In genomic region chr7:25854608-25855497, GRCh38 we compare ENCODE assay signal across 1 cellular context.
TF ChIP-seq lines count a peak whose summit lies in the region.

No MANE protein-coding gene starts in this region.

TF ChIP-seq in H1, 55 proteins besides CTCF, POLR2A, EP300 and RAD21 (continued from another document):
- TF ChIP-seq, protein P1, sequence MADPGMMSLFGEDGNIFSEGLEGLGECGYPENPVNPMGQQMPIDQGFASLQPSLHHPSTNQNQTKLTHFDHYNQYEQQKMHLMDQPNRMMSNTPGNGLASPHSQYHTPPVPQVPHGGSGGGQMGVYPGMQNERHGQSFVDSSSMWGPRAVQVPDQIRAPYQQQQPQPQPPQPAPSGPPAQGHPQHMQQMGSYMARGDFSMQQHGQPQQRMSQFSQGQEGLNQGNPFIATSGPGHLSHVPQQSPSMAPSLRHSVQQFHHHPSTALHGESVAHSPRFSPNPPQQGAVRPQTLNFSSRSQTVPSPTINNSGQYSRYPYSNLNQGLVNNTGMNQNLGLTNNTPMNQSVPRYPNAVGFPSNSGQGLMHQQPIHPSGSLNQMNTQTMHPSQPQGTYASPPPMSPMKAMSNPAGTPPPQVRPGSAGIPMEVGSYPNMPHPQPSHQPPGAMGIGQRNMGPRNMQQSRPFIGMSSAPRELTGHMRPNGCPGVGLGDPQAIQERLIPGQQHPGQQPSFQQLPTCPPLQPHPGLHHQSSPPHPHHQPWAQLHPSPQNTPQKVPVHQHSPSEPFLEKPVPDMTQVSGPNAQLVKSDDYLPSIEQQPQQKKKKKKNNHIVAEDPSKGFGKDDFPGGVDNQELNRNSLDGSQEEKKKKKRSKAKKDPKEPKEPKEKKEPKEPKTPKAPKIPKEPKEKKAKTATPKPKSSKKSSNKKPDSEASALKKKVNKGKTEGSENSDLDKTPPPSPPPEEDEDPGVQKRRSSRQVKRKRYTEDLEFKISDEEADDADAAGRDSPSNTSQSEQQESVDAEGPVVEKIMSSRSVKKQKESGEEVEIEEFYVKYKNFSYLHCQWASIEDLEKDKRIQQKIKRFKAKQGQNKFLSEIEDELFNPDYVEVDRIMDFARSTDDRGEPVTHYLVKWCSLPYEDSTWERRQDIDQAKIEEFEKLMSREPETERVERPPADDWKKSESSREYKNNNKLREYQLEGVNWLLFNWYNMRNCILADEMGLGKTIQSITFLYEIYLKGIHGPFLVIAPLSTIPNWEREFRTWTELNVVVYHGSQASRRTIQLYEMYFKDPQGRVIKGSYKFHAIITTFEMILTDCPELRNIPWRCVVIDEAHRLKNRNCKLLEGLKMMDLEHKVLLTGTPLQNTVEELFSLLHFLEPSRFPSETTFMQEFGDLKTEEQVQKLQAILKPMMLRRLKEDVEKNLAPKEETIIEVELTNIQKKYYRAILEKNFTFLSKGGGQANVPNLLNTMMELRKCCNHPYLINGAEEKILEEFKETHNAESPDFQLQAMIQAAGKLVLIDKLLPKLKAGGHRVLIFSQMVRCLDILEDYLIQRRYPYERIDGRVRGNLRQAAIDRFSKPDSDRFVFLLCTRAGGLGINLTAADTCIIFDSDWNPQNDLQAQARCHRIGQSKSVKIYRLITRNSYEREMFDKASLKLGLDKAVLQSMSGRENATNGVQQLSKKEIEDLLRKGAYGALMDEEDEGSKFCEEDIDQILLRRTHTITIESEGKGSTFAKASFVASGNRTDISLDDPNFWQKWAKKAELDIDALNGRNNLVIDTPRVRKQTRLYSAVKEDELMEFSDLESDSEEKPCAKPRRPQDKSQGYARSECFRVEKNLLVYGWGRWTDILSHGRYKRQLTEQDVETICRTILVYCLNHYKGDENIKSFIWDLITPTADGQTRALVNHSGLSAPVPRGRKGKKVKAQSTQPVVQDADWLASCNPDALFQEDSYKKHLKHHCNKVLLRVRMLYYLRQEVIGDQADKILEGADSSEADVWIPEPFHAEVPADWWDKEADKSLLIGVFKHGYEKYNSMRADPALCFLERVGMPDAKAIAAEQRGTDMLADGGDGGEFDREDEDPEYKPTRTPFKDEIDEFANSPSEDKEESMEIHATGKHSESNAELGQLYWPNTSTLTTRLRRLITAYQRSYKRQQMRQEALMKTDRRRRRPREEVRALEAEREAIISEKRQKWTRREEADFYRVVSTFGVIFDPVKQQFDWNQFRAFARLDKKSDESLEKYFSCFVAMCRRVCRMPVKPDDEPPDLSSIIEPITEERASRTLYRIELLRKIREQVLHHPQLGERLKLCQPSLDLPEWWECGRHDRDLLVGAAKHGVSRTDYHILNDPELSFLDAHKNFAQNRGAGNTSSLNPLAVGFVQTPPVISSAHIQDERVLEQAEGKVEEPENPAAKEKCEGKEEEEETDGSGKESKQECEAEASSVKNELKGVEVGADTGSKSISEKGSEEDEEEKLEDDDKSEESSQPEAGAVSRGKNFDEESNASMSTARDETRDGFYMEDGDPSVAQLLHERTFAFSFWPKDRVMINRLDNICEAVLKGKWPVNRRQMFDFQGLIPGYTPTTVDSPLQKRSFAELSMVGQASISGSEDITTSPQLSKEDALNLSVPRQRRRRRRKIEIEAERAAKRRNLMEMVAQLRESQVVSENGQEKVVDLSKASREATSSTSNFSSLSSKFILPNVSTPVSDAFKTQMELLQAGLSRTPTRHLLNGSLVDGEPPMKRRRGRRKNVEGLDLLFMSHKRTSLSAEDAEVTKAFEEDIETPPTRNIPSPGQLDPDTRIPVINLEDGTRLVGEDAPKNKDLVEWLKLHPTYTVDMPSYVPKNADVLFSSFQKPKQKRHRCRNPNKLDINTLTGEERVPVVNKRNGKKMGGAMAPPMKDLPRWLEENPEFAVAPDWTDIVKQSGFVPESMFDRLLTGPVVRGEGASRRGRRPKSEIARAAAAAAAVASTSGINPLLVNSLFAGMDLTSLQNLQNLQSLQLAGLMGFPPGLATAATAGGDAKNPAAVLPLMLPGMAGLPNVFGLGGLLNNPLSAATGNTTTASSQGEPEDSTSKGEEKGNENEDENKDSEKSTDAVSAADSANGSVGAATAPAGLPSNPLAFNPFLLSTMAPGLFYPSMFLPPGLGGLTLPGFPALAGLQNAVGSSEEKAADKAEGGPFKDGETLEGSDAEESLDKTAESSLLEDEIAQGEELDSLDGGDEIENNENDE (IDR thresholded peaks at IDR 0.05; ENCODE audit: insufficient replicate concordance, low read length), result no peak
- TF ChIP-seq KDM4A (IDR thresholded peaks at IDR 0.05; ENCODE audit: low read depth, low read length, severe bottlenecking), result no peak
- TF ChIP-seq SRF (IDR thresholded peaks at IDR 0.05; ENCODE audit: low read depth, low read length), result no peak
- peak; percentile 56 for TF ChIP-seq TAF7 (optimal IDR thresholded peaks at IDR 0.05; ENCODE audit: borderline replicate concordance, low read depth, low read length)
- TF ChIP-seq SIN3A (conservative IDR thresholded peaks at IDR 0.05 in 1 of 2, IDR thresholded peaks at IDR 0.05 in 1 of 2; ENCODE audit: low read depth in 1 of 2, low read length in 2 of 2), result no peak
- no peak for TF ChIP-seq CBX8 (IDR thresholded peaks at IDR 0.05; ENCODE audit: borderline replicate concordance, low read depth, low read length)
- TF ChIP-seq CEBPB (IDR thresholded peaks at IDR 0.05; ENCODE audit: low read depth, low read length), result no peak
- TF ChIP-seq JUND (IDR thresholded peaks at IDR 0.05; ENCODE audit: low read length), result no peak
- no peak for TF ChIP-seq TEAD4 (IDR thresholded peaks at IDR 0.05; ENCODE audit: low read depth, low read length)
- TF ChIP-seq CHD2 (IDR thresholded peaks at IDR 0.05; ENCODE audit: low read length), result peak; percentile 60
- TF ChIP-seq FOSL1 (IDR thresholded peaks at IDR 0.05; ENCODE audit: insufficient read depth, low read depth, low read length), result no peak
- no peak for TF ChIP-seq SIRT6 (IDR thresholded peaks at IDR 0.05; ENCODE audit: low read length)
- no peak for TF ChIP-seq POU5F1 (IDR thresholded peaks at IDR 0.05; ENCODE audit: low read depth, low read length)
- TF ChIP-seq, protein P2, sequence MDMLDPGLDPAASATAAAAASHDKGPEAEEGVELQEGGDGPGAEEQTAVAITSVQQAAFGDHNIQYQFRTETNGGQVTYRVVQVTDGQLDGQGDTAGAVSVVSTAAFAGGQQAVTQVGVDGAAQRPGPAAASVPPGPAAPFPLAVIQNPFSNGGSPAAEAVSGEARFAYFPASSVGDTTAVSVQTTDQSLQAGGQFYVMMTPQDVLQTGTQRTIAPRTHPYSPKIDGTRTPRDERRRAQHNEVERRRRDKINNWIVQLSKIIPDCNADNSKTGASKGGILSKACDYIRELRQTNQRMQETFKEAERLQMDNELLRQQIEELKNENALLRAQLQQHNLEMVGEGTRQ (IDR thresholded peaks at IDR 0.05; ENCODE audit: low read length), result peak; percentile 67
- TF ChIP-seq TCF12 (IDR thresholded peaks at IDR 0.05; ENCODE audit: low read depth, low read length), result 0 out of 2 replicates have a peak, but pooled peaks have one; percentile 72
- TF ChIP-seq RFX5 (IDR thresholded peaks at IDR 0.05; ENCODE audit: borderline replicate concordance, low read depth, low read length), result no peak
- TF ChIP-seq KDM5A (IDR thresholded peaks at IDR 0.05; ENCODE audit: low read length), result no peak
- no peak for TF ChIP-seq GABPA (IDR thresholded peaks at IDR 0.05; ENCODE audit: borderline replicate concordance, insufficient read depth, low read length)
- TF ChIP-seq KDM1A (IDR thresholded peaks at IDR 0.05; ENCODE audit: borderline replicate concordance, low read length), result no peak
- no peak for TF ChIP-seq SUZ12 (IDR thresholded peaks at IDR 0.05; ENCODE audit: low read length)
- no peak for TF ChIP-seq NRF1 (IDR thresholded peaks at IDR 0.05; ENCODE audit: low read depth, low read length)
- TF ChIP-seq EZH2 (IDR thresholded peaks at IDR 0.05; ENCODE audit: low read depth, low read length, severe bottlenecking), result no peak
- peak; percentile 94 for TF ChIP-seq TAF1 (IDR thresholded peaks at IDR 0.05; ENCODE audit: low read depth, low read length)
- no peak for TF ChIP-seq ATF3 (IDR thresholded peaks at IDR 0.05; ENCODE audit: insufficient read depth, low read depth, low read length)
- no peak for TF ChIP-seq RXRA (IDR thresholded peaks at IDR 0.05; ENCODE audit: insufficient read depth, low read depth, low read length)
- 0 out of 2 replicates have a peak, but pooled peaks have one; percentile 42 for TF ChIP-seq SP4 (IDR thresholded peaks at IDR 0.05; ENCODE audit: low read length)
- no peak; the same call in 1 of the 2 replicates for TF ChIP-seq CHD1 (IDR thresholded peaks at IDR 0.05; ENCODE audit: low read depth, low read length)
- TF ChIP-seq SAP30 (IDR thresholded peaks at IDR 0.05; ENCODE audit: insufficient read depth, insufficient replicate concordance, low read length), result no peak
- TF ChIP-seq HDAC6 (IDR thresholded peaks at IDR 0.05; ENCODE audit: low read depth, low read length), result no peak
- no peak for TF ChIP-seq SIX5 (IDR thresholded peaks at IDR 0.05; ENCODE audit: low read depth, low read length)
- TF ChIP-seq ASH2L (IDR thresholded peaks at IDR 0.05; ENCODE audit: low read length), result no peak
- no peak for TF ChIP-seq NANOG (IDR thresholded peaks at IDR 0.05; ENCODE audit: insufficient read depth, low read depth, low read length, poor library complexity, severe bottlenecking)
- TF ChIP-seq HDAC2 (IDR thresholded peaks at IDR 0.05; ENCODE audit: borderline replicate concordance in 1 of 2, low read depth in 2 of 2, low read length in 2 of 2), result no peak
- TF ChIP-seq BACH1 (IDR thresholded peaks at IDR 0.05; ENCODE audit: low read length), result no peak
- no peak for TF ChIP-seq RNF2 (IDR thresholded peaks at IDR 0.05; ENCODE audit: borderline replicate concordance, low read depth, low read length, missing control alignments, poor library complexity, severe bottlenecking)
- TF ChIP-seq ZNF274 (IDR thresholded peaks at IDR 0.05; ENCODE audit: borderline replicate concordance, extremely low read depth, low read length), result no peak
- peak; percentile 91 for TF ChIP-seq SP1 (IDR thresholded peaks at IDR 0.05; ENCODE audit: low read depth, low read length)
- no peak for TF ChIP-seq RBBP5 (IDR thresholded peaks at IDR 0.05; ENCODE audit: borderline replicate concordance, low read depth, low read length)
- TF ChIP-seq CTBP2 (IDR thresholded peaks at IDR 0.05; ENCODE audit: borderline replicate concordance, insufficient read depth, insufficient read length, low read length), result no peak
- no peak for TF ChIP-seq BCL11A (IDR thresholded peaks at IDR 0.05; ENCODE audit: low read depth in 2 of 2, low read length in 2 of 2)
- no peak for TF ChIP-seq GTF2F1 (IDR thresholded peaks at IDR 0.05; ENCODE audit: borderline replicate concordance, low read depth, low read length)
- no peak for TF ChIP-seq PHF8 (conservative IDR thresholded peaks at IDR 0.05; ENCODE audit: low read depth, low read length)
- no peak for TF ChIP-seq BRCA1 (IDR thresholded peaks at IDR 0.05; ENCODE audit: low read depth, low read length)
- peak; percentile 83 for TF ChIP-seq CREB1 (IDR thresholded peaks at IDR 0.05)
- no peak for TF ChIP-seq POLR2AphosphoS5 (IDR thresholded peaks at IDR 0.05; ENCODE audit: low read depth, low read length)
- TF ChIP-seq, protein P3, sequence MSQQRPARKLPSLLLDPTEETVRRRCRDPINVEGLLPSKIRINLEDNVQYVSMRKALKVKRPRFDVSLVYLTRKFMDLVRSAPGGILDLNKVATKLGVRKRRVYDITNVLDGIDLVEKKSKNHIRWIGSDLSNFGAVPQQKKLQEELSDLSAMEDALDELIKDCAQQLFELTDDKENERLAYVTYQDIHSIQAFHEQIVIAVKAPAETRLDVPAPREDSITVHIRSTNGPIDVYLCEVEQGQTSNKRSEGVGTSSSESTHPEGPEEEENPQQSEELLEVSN (IDR thresholded peaks at IDR 0.05), result no peak
- peak; percentile 26; the same call in 1 of the 2 replicates for TF ChIP-seq MAFK (IDR thresholded peaks at IDR 0.05; ENCODE audit: low read depth, low read length)
- TF ChIP-seq JUN (IDR thresholded peaks at IDR 0.05; ENCODE audit: low read depth, low read length), result no peak
- TF ChIP-seq, protein P4, sequence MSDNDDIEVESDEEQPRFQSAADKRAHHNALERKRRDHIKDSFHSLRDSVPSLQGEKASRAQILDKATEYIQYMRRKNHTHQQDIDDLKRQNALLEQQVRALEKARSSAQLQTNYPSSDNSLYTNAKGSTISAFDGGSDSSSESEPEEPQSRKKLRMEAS (IDR thresholded peaks at IDR 0.05), result no peak
